In the genomic region with DNA sequence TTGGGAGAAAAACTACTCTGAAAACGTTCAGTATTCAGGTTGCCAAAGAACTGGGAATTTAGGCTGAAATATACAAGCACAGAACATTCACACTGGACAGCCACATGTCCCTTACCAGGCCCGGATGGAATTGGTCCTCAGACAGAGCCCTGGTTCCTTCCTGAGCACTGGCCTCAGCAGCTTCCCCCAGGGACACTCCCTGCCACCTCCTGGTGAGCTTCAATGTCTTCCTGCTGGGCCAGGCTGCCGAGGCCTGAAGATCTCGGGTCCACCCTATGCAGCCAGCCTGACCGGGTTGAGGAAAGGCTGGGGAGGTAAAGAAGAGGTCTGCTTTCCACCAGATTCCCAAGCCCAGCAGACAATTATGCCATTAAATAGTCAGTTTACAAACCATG, we compare ENCODE assay signal across 17 cellular contexts. TPM values are rescaled to one million over a fixed set of nuclear protein-coding genes. Genes with fewer than 3 reads are reported as not detected.
"Had no signal": no experiment of that assay in that cellular context is flagged by ENCODE, and none has a peak within 500 bp of the region (broad histone marks: within the 10 kb centered on the region; RNA-seq: fewer than 3 reads in every experiment).

No MANE protein-coding gene starts in this region.

- H3K36me3 Mint-ChIP-seq: activated naive CD4-positive, alpha-beta T cell treated with anti-CD3 and anti-CD28 coated beads, Interleukin-2, amount 10 ng/mL, durations not matched to agents 7 days and 5 days; T-cell had no signal

- H3K9me3 Mint-ChIP-seq: activated CD4-positive, alpha-beta T cell treated with anti-CD3 and anti-CD28 coated beads, Interleukin-2, amount 10 ng/mL, durations not matched to agents 24 days and 14 days; activated naive CD4-positive, alpha-beta T cell treated with anti-CD3 and anti-CD28 coated beads, Interleukin-2, amount 10 ng/mL, durations not matched to agents 7 days and 5 days; activated T-helper 2 cell treated with anti-CD3 and anti-CD28 coated beads, Interferon-gamma antibody, Interleukin-2, Interleukin-4, amounts not matched to agents 10 μg/mL and 5 μg/mL and 100 μg/mL, durations not matched to agents 14 hours and 24 hours and 36 hours; T-cell had no signal

- H3K36me3 ChIP-seq: adrenal gland, gastroesophageal sphincter, neutrophil, thyroid gland had no signal

- H3K4me3 ChIP-seq: adrenal gland, thyroid gland had no signal

- DNase-seq: activated CD4-positive, alpha-beta T cell treated with anti-CD3 and anti-CD28 coated beads, Interleukin-2, amount 10 ng/mL, durations not matched to agents 24 days and 14 days; activated CD8-positive, alpha-beta memory T cell treated with anti-CD3 and anti-CD28 coated beads for 24 hours; activated naive CD4-positive, alpha-beta T cell treated with anti-CD3 and anti-CD28 coated beads, Interleukin-2, amount 10 ng/mL, durations not matched to agents 7 days and 5 days; adrenal gland; effector CD4-positive, alpha-beta T cell; kidney; left ventricle myocardium superior; posterior cingulate gyrus; right cardiac atrium; T-cell; thyroid gland had no signal

- H3K4me3 Mint-ChIP-seq: activated CD4-positive, alpha-beta T cell treated with anti-CD3 and anti-CD28 coated beads, Interleukin-2, amount 10 ng/mL, durations not matched to agents 24 days and 14 days; activated naive CD4-positive, alpha-beta T cell treated with anti-CD3 and anti-CD28 coated beads, Interleukin-2, amount 10 ng/mL, durations not matched to agents 7 days and 5 days; T-cell had no signal

- H3K9me3 ChIP-seq: adrenal gland, gastroesophageal sphincter, neutrophil, thyroid gland had no signal

- H3K27ac Mint-ChIP-seq: activated CD4-positive, alpha-beta T cell treated with anti-CD3 and anti-CD28 coated beads, Interleukin-2, amount 10 ng/mL, durations not matched to agents 24 days and 14 days; activated naive CD4-positive, alpha-beta T cell treated with anti-CD3 and anti-CD28 coated beads, Interleukin-2, amount 10 ng/mL, durations not matched to agents 7 days and 5 days; activated T-helper 2 cell treated with anti-CD3 and anti-CD28 coated beads, Interferon-gamma antibody, Interleukin-2, Interleukin-4, amounts not matched to agents 10 μg/mL and 5 μg/mL and 100 μg/mL, durations not matched to agents 14 hours and 24 hours and 36 hours; T-cell had no signal

- ATAC-seq: right cardiac atrium, T-cell had no signal

- H3K27ac ChIP-seq: coronary artery, neutrophil, thyroid gland had no signal

- H3K4me1 Mint-ChIP-seq: activated CD4-positive, alpha-beta T cell treated with anti-CD3 and anti-CD28 coated beads, Interleukin-2, amount 10 ng/mL, durations not matched to agents 24 days and 14 days; activated naive CD4-positive, alpha-beta T cell treated with anti-CD3 and anti-CD28 coated beads, Interleukin-2, amount 10 ng/mL, durations not matched to agents 7 days and 5 days; T-cell had no signal

RNA-seq across cellular contexts. Expression of gene LEP, which starts 24.8 kb away (rescaled TPM):
- total RNA-seq: activated CD4-positive, alpha-beta T cell treated with anti-CD3 and anti-CD28 coated beads, Interleukin-2, amount 10 ng/mL, durations not matched to agents 24 days and 14 days; activated T-helper 2 cell treated with anti-CD3 and anti-CD28 coated beads, Interferon-gamma antibody, Interleukin-2, Interleukin-4, amounts not matched to agents 10 μg/mL and 5 μg/mL and 100 μg/mL, durations not matched to agents 14 hours and 24 hours and 36 hours; endothelial cell of umbilical vein; kidney; smooth muscle cell; T-cell had no signal
